Comparison of ENCODE assay signal across 8 cellular contexts in the genomic region with DNA sequence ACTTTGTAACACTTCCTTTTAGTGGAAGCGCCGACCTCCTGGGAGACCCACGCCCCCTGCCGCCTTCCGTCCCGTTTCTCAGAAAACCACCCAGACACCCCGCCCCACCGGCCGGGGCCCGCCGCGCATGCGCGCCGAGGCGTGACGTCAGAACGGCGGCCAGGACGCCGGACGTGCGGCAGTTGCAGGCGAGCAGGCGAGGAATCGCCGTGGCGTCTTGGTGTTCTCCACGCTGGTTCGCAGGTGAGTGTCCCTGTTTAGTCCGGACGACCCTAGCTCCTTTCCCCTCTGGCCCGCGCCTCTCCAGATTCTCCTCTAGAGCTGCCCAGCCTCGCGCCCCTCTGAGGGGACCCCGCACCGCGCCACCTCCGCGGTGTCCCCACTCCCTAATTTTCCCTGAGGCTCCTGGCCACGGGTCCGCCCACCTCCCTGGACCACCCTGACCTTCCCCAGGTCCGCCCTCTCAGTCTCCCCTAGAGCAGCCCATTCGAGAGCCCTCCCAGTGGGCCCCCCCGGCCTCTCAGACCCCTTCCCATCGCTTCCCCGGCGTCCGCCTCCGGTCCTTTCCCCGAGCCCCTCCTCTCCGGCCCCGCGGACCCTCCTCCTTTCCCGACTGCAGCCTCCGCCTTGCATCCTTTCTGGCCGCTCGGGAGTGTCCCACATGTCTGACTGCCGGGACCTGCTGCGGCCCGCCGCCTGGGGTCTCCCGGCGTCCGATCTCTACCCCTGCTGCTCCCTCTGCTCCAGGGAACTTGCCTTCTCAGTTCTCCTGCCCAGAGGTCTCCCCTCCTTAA. TPM values are rescaled to one million over a fixed set of nuclear protein-coding genes. Genes with fewer than 3 reads are reported as not detected.
DNase-seq lines count a peak whose midpoint lies in the region; ATAC-seq and TF ChIP-seq lines count a peak whose summit lies in the region.

A gene with protein sequence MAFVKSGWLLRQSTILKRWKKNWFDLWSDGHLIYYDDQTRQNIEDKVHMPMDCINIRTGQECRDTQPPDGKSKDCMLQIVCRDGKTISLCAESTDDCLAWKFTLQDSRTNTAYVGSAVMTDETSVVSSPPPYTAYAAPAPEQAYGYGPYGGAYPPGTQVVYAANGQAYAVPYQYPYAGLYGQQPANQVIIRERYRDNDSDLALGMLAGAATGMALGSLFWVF (plus strand): TSS at position 181 of the 794 bp plus-strand sequence. CDS start 15,606 bp downstream, outside the sequence.

- peaks cover 20% of the 10 kb centered on the region for H3K4me1 ChIP-seq in GM23248 (ENCODE audit: insufficient read depth)
- H3K4me1 ChIP-seq in gastroesophageal sphincter, result peaks cover 0 to 41% (median 19%) of the 10 kb centered on the region in 3 donors
- H3K4me1 ChIP-seq in suprapubic skin, result peaks cover 35% of the 10 kb centered on the region

- TF ChIP-seq EP300 in gastroesophageal sphincter (IDR thresholded peaks at IDR 0.05) (no peak), suprapubic skin (IDR thresholded peaks at IDR 0.05) (no peak)

- peak within 1 kb of the TSS; percentile 88 for H3K9ac ChIP-seq in GM23248

- TF ChIP-seq CTCF in gastroesophageal sphincter (IDR thresholded peaks at IDR 0.05), result peak in 2 of 4 experiments; percentile 5 to 39
- no peak for TF ChIP-seq CTCF in suprapubic skin (IDR thresholded peaks at IDR 0.05)

- H3K9me3 ChIP-seq in GM23248 (ENCODE audit: low read depth) (no peaks in the 10 kb centered on the region), gastroesophageal sphincter (no peaks in the 10 kb centered on the region), suprapubic skin (no peaks in the 10 kb centered on the region)

- no peak for DNase-seq in G401 (ENCODE audit: low spot score)
- DNase-seq in GM23248, result peak; percentile 90
- peak; percentile 92 to 96 for DNase-seq in Kasumi-1 (lab: John Stamatoyannopoulos, UW)
- DNase-seq in SK-MEL-5 (ENCODE audit: low read depth, low spot score), result peak; percentile 83
- peak; percentile 92 for DNase-seq in activated naive CD4-positive, alpha-beta T cell treated with Interleukin-2 at 50 U/mL for 16 hours
- peak; percentile 86 for DNase-seq in occipital lobe (lab: John Stamatoyannopoulos, UW)
- DNase-seq in suprapubic skin (ENCODE audit: low spot score in 2 of 2), result peak; percentile 93 to 94

- H3K36me3 ChIP-seq in GM23248 (ENCODE audit: low read depth) (no peaks in the 10 kb centered on the region), gastroesophageal sphincter (no peaks in the 10 kb centered on the region), suprapubic skin (no peaks in the 10 kb centered on the region)

- TF ChIP-seq POLR2A in gastroesophageal sphincter (IDR thresholded peaks at IDR 0.05), result peak; percentile 74 to 87
- peak in 1 of 2 donors; percentile 89 for TF ChIP-seq POLR2A in suprapubic skin (IDR thresholded peaks at IDR 0.05)

- H3K4me2 ChIP-seq in GM23248 (ENCODE audit: unreplicated experiment), result peak within 1 kb of the TSS; percentile 88

- peak within 1 kb of the TSS; percentile 92 for H3K27ac ChIP-seq in GM23248
- H3K27ac ChIP-seq in gastroesophageal sphincter, result peak within 1 kb of the TSS; percentile 66 to 94 (median 92)
- H3K27ac ChIP-seq in suprapubic skin, result peak within 1 kb of the TSS; percentile 94

- no peaks in the 10 kb centered on the region for H4K20me1 ChIP-seq in GM23248 (ENCODE audit: insufficient read depth)

- H3K4me3 ChIP-seq in GM23248 (peak within 1 kb of the TSS; percentile 87), gastroesophageal sphincter (peak within 1 kb of the TSS; percentile 57 to 75), suprapubic skin (peak within 1 kb of the TSS; percentile 90)

- H3K9me2 ChIP-seq in GM23248 (ENCODE audit: insufficient read depth), result no peaks in the 10 kb centered on the region

- in situ Hi-C loops in G401 (cut with HindIII; ENCODE audit: low sequenced_read_pairs), result no loop called here
- in situ Hi-C loops in GM23248 (cut with MboI), result no loop called here
- in situ Hi-C loops in SK-MEL-5 (cut with HindIII; ENCODE audit: low pct_unique_long_range_greater_than_20kb, low sequenced_read_pairs), result no loop called here

- peak; percentile 90 for ATAC-seq in gastroesophageal sphincter

- 1% methylated on average over 50 to 66 of the region's 66 CpGs for WGBS in GM23248 (ENCODE audit: low coverage in 1 of 2, low lambda C conversion rate in 2 of 2, missing lambda C conversion rate in 2 of 2), 2 experiments
- 0 to 2% methylated on average over 11 to 33 of the region's 66 CpGs for WGBS in gastroesophageal sphincter (ENCODE audit: low coverage in 1 of 2), 2 donors
- under 1% methylated on average over 61 of the region's 66 CpGs for WGBS in suprapubic skin

- no peaks in the 10 kb centered on the region for H3K27me3 ChIP-seq in GM23248 (replicated peaks; ENCODE audit: insufficient read depth)
- H3K27me3 ChIP-seq in gastroesophageal sphincter, result no peaks in the 10 kb centered on the region
- no peaks in the 10 kb centered on the region for H3K27me3 ChIP-seq in suprapubic skin

- peaks cover 28% of the 10 kb centered on the region for H3F3A ChIP-seq in GM23248 (ENCODE audit: insufficient read depth)

- H3K79me2 ChIP-seq in GM23248 (ENCODE audit: insufficient read depth), result peaks cover 52% of the 10 kb centered on the region

- H2AFZ ChIP-seq in GM23248, result peak within 1 kb of the TSS; percentile 86

RNA-seq across cellular contexts. Expression of the gene that starts here (rescaled TPM):
- total RNA-seq in G401 (2014; rRNA removed; shearing (Covaris generic)), result 84.1 and 96.6 TPM in 2 replicates
- 75.8 and 94.7 TPM in 2 replicates for total RNA-seq in GM23248 (2014; rRNA removed; shearing (Covaris generic))
- 70.7 and 71.7 TPM in 2 replicates for polyA plus RNA-seq in GM23248 (2016; fragmentation: Nextera tagmentation; extraction: Ambion mirVana)
- total RNA-seq in SK-MEL-5 (2014; rRNA removed; shearing (Covaris generic)), result 116 and 117 TPM in 2 replicates
- polyA plus RNA-seq in SK-MEL-5 (2015; cell fraction: cytosol; rRNA removed), result 110 and 126 TPM in 2 replicates
- 23.9 and 30.0 TPM in 2 replicates for polyA plus RNA-seq in SK-MEL-5 (2015; cell fraction: nucleus; rRNA removed)
- 10 to 100 TPM; 38.1 to 58.7 (median 49.0) TPM for total RNA-seq in gastroesophageal sphincter
- 100 TPM for total RNA-seq in occipital lobe
- total RNA-seq in suprapubic skin, result 10 to 100 TPM; 44.9 to 59.9 (median 54.4) TPM
